In genomic region chr5:68745459-68745858, GRCh38 we compare ENCODE assay signal across 1 cellular context.
TF ChIP-seq lines count a peak whose summit lies in the region.

No MANE protein-coding gene starts in this region.

TF ChIP-seq in GM23338, 12 proteins besides CTCF, POLR2A, EP300 and RAD21 (continued from another document):
- TF ChIP-seq STAT1 (IDR thresholded peaks at IDR 0.05; ENCODE audit: unreplicated experiment) (no peak), ZNF462 (CRISPR knock-in tag; IDR thresholded peaks at IDR 0.05) (no peak), EZH2phosphoT487 (IDR thresholded peaks at IDR 0.05; ENCODE audit: unreplicated experiment) (no peak), EZH2 (IDR thresholded peaks at IDR 0.05; ENCODE audit: low read depth, unreplicated experiment) (no peak), NANOG (IDR thresholded peaks at IDR 0.05; ENCODE audit: borderline replicate concordance) (no peak), POLR2AphosphoS5 (IDR thresholded peaks at IDR 0.05; ENCODE audit: low read depth) (no peak), ETS1 (IDR thresholded peaks at IDR 0.05) (no peak), JUNB (IDR thresholded peaks at IDR 0.05; ENCODE audit: unreplicated experiment) (no peak), ZNF114 (CRISPR knock-in tag; IDR thresholded peaks at IDR 0.05) (no peak)
